Comparison of ENCODE assay signal across 2 cellular contexts in genomic region chr3:9918261-9919038, GRCh38.
TF ChIP-seq lines count a peak whose summit lies in the region.

No MANE protein-coding gene starts in this region.

TF ChIP-seq in SK-N-SH, 30 proteins besides CTCF, POLR2A, EP300 and RAD21:
- no peak for TF ChIP-seq NRF1 (IDR thresholded peaks at IDR 0.05; ENCODE audit: low read depth, low read length)
- no peak for TF ChIP-seq FOXJ3 (CRISPR knock-in tag; IDR thresholded peaks at IDR 0.05)
- no peak for TF ChIP-seq TEAD4 (IDR thresholded peaks at IDR 0.05; ENCODE audit: borderline replicate concordance, insufficient read depth)
- TF ChIP-seq, protein P1, sequence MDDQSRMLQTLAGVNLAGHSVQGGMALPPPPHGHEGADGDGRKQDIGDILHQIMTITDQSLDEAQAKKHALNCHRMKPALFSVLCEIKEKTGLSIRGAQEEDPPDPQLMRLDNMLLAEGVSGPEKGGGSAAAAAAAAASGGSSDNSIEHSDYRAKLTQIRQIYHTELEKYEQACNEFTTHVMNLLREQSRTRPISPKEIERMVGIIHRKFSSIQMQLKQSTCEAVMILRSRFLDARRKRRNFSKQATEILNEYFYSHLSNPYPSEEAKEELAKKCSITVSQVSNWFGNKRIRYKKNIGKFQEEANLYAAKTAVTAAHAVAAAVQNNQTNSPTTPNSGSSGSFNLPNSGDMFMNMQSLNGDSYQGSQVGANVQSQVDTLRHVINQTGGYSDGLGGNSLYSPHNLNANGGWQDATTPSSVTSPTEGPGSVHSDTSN (IDR thresholded peaks at IDR 0.05), result no peak
- no peak for TF ChIP-seq TAF1 (IDR thresholded peaks at IDR 0.05; ENCODE audit: borderline replicate concordance, low read depth, low read length)
- no peak for TF ChIP-seq FOSL2 (IDR thresholded peaks at IDR 0.05; ENCODE audit: borderline replicate concordance, low read depth)
- TF ChIP-seq, protein P2, sequence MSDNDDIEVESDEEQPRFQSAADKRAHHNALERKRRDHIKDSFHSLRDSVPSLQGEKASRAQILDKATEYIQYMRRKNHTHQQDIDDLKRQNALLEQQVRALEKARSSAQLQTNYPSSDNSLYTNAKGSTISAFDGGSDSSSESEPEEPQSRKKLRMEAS (IDR thresholded peaks at IDR 0.05; ENCODE audit: low read depth), result no peak
- no peak for TF ChIP-seq GABPA (IDR thresholded peaks at IDR 0.05; ENCODE audit: low read depth)
- no peak for TF ChIP-seq SMC3 (IDR thresholded peaks at IDR 0.05; ENCODE audit: low read depth, low read length)
- TF ChIP-seq TCF12 (IDR thresholded peaks at IDR 0.05), result no peak
- no peak for TF ChIP-seq ELF1 (IDR thresholded peaks at IDR 0.05)
- TF ChIP-seq EZH2phosphoT487 (IDR thresholded peaks at IDR 0.05; ENCODE audit: borderline replicate concordance, low read depth), result no peak
- no peak for TF ChIP-seq USF1 (IDR thresholded peaks at IDR 0.05; ENCODE audit: borderline replicate concordance, low read depth)
- TF ChIP-seq, protein P3, sequence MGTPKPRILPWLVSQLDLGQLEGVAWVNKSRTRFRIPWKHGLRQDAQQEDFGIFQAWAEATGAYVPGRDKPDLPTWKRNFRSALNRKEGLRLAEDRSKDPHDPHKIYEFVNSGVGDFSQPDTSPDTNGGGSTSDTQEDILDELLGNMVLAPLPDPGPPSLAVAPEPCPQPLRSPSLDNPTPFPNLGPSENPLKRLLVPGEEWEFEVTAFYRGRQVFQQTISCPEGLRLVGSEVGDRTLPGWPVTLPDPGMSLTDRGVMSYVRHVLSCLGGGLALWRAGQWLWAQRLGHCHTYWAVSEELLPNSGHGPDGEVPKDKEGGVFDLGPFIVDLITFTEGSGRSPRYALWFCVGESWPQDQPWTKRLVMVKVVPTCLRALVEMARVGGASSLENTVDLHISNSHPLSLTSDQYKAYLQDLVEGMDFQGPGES (IDR thresholded peaks at IDR 0.05; ENCODE audit: low read depth, low read length), result no peak
- TF ChIP-seq, protein P4, sequence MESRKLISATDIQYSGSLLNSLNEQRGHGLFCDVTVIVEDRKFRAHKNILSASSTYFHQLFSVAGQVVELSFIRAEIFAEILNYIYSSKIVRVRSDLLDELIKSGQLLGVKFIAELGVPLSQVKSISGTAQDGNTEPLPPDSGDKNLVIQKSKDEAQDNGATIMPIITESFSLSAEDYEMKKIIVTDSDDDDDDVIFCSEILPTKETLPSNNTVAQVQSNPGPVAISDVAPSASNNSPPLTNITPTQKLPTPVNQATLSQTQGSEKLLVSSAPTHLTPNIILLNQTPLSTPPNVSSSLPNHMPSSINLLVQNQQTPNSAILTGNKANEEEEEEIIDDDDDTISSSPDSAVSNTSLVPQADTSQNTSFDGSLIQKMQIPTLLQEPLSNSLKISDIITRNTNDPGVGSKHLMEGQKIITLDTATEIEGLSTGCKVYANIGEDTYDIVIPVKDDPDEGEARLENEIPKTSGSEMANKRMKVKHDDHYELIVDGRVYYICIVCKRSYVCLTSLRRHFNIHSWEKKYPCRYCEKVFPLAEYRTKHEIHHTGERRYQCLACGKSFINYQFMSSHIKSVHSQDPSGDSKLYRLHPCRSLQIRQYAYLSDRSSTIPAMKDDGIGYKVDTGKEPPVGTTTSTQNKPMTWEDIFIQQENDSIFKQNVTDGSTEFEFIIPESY (IDR thresholded peaks at IDR 0.05; ENCODE audit: borderline replicate concordance, low read depth), result no peak
TF ChIP-seq in SK-N-SH: peak in this region for 0.

TF ChIP-seq in SK-N-SH treated with all-trans-retinoic acid at 6 μM for 48 hours, 23 proteins besides CTCF, POLR2A, EP300 and RAD21:
- TF ChIP-seq BACH2 (CRISPR knock-in tag; IDR thresholded peaks at IDR 0.05; ENCODE audit: borderline replicate concordance), result no peak
- no peak for TF ChIP-seq CSRNP3 (CRISPR knock-in tag; IDR thresholded peaks at IDR 0.05)
- no peak for TF ChIP-seq ISL1 (CRISPR knock-in tag; IDR thresholded peaks at IDR 0.05)
- no peak for TF ChIP-seq TOX (CRISPR knock-in tag; IDR thresholded peaks at IDR 0.05; ENCODE audit: borderline replicate concordance)
- TF ChIP-seq OSR1 (CRISPR knock-in tag; IDR thresholded peaks at IDR 0.05), result no peak
- TF ChIP-seq, protein P5, sequence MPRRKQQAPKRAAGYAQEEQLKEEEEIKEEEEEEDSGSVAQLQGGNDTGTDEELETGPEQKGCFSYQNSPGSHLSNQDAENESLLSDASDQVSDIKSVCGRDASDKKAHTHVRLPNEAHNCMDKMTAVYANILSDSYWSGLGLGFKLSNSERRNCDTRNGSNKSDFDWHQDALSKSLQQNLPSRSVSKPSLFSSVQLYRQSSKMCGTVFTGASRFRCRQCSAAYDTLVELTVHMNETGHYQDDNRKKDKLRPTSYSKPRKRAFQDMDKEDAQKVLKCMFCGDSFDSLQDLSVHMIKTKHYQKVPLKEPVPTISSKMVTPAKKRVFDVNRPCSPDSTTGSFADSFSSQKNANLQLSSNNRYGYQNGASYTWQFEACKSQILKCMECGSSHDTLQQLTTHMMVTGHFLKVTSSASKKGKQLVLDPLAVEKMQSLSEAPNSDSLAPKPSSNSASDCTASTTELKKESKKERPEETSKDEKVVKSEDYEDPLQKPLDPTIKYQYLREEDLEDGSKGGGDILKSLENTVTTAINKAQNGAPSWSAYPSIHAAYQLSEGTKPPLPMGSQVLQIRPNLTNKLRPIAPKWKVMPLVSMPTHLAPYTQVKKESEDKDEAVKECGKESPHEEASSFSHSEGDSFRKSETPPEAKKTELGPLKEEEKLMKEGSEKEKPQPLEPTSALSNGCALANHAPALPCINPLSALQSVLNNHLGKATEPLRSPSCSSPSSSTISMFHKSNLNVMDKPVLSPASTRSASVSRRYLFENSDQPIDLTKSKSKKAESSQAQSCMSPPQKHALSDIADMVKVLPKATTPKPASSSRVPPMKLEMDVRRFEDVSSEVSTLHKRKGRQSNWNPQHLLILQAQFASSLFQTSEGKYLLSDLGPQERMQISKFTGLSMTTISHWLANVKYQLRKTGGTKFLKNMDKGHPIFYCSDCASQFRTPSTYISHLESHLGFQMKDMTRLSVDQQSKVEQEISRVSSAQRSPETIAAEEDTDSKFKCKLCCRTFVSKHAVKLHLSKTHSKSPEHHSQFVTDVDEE (CRISPR knock-in tag; IDR thresholded peaks at IDR 0.05), result no peak
- TF ChIP-seq PPARA (CRISPR knock-in tag; IDR thresholded peaks at IDR 0.05; ENCODE audit: borderline replicate concordance), result no peak
- no peak for TF ChIP-seq ZNF8 (CRISPR knock-in tag; IDR thresholded peaks at IDR 0.05)
- TF ChIP-seq POU6F1 (CRISPR knock-in tag; IDR thresholded peaks at IDR 0.05; ENCODE audit: borderline replicate concordance, low read depth), result no peak
- TF ChIP-seq ARNTL (CRISPR knock-in tag; IDR thresholded peaks at IDR 0.05; ENCODE audit: borderline replicate concordance, low read depth), result no peak
- TF ChIP-seq ZNF565 (CRISPR knock-in tag; conservative IDR thresholded peaks at IDR 0.05; ENCODE audit: low read depth), result no peak
- TF ChIP-seq CREB5 (CRISPR knock-in tag; IDR thresholded peaks at IDR 0.05; ENCODE audit: low read depth), result no peak
TF ChIP-seq in SK-N-SH treated with all-trans-retinoic acid at 6 μM for 48 hours: peak in this region for 0.
